ENCODE assay signal across 12 cellular contexts in the genomic region with DNA sequence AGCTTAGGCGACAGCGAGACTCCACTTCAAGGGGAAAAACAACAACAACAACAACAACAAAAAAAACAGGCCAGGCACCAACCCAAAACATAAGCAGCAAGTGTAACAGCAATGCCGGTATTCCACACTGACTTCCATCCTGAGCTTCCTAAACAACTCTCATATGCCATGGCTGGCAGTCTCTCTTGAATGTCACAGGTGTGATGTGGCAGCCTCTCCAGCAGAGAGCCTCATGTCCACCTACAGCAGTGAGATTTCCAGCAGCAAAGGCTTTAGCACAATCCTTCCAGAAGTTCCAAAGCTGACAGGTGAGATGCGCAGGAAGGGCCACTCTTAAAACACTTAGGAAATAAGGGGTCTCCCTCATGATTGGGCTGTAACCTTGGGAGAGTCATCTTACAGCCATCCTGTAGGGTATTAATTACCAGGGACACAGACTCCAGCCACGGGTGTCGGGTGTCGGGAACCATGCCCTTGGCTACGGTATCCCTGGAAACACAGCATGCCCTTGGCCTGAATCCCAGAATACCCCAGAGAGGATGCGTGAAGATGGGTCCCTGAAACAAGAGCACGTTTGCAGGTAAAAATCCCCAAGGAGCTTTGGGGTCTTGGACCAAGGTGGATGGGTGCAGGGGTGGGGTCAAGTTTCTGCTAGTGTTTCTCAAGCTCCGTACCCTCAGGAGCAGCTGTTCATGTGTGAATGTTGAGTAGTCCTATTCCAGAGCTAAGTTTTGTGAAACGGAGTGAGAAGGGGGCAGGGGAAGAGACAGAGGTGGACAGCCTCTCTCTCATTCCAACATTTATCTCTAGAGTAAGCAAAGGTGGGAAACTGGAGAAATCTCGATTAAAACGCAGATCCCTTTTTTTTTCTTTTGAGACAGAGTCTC. TPM values are rescaled to one million over a fixed set of nuclear protein-coding genes. Genes with fewer than 3 reads are reported as not detected.
DNase-seq lines count a peak whose midpoint lies in the region; ATAC-seq and TF ChIP-seq lines count a peak whose summit lies in the region.
"Had no signal": no experiment of that assay in that cellular context is flagged by ENCODE, and none has a peak within 500 bp of the region (broad histone marks: within the 10 kb centered on the region; RNA-seq: fewer than 3 reads in every experiment).

No MANE protein-coding gene starts in this region.

- intact Hi-C loops in mucosa of descending colon (cut with DNase I, micrococcal nuclease) (no loop called here), colonic mucosa (cut with DNase I) (no loop called here)

- H3K4me1 ChIP-seq in mucosa of descending colon (ENCODE audit: low read depth) (peaks cover 4% of the 10 kb centered on the region), colonic mucosa (no peaks in the 10 kb centered on the region)

- H3K36me3 ChIP-seq in WERI-Rb-1 (peaks cover 17% of the 10 kb centered on the region), mucosa of descending colon (ENCODE audit: low read depth) (no peaks in the 10 kb centered on the region), colonic mucosa (no peaks in the 10 kb centered on the region)
- H3K36me3 ChIP-seq: tibial nerve had no signal

- H3K9me3 ChIP-seq in WERI-Rb-1 (ENCODE audit: severe bottlenecking): no peaks in the 10 kb centered on the region
- no peaks in the 10 kb centered on the region for H3K9me3 ChIP-seq in mucosa of descending colon
- no peaks in the 10 kb centered on the region for H3K9me3 ChIP-seq in colonic mucosa
- H3K9me3 ChIP-seq: tibial nerve had no signal

- ATAC-seq in mucosa of descending colon (peak; percentile 73), HG02678 (IDR thresholded peaks at IDR 0.05; ENCODE audit: unreplicated experiment) (no peak), HG03520 (IDR thresholded peaks at IDR 0.05; ENCODE audit: unreplicated experiment) (no peak)
- ATAC-seq: sciatic nerve had no signal

- H3K4me3 ChIP-seq in WERI-Rb-1 (ENCODE audit: low read depth, low read length) (no peak overlapping the region), mucosa of descending colon (no peak overlapping the region), colonic mucosa (no peak overlapping the region)
- H3K4me3 ChIP-seq: tibial nerve had no signal

- DNase-seq in DMS79 treated with DMSO at 0.1 percent for 48 hours (lab: John Stamatoyannopoulos, UW) (peak; percentile 97), NCI-H1105 (lab: John Stamatoyannopoulos, UW) (peak; percentile 94), WERI-Rb-1 (no peak), mucosa of descending colon (no peak), colonic mucosa (no peak), middle frontal gyrus (ENCODE audit: extremely low spot score, low spot score) (no peak)
- DNase-seq: activated CD4-positive, alpha-beta T cell treated with anti-CD3 and anti-CD28 coated beads, Interleukin-2, amount 50 U/mL, for 48 hours had no signal

- TF ChIP-seq CTCF in WERI-Rb-1 (IDR thresholded peaks at IDR 0.05; ENCODE audit: low read depth, low read length): peak; percentile 48
- TF ChIP-seq CTCF in mucosa of descending colon (IDR thresholded peaks at IDR 0.05): no peak
- no peak for TF ChIP-seq CTCF in colonic mucosa (IDR thresholded peaks at IDR 0.05)

- H3K9ac ChIP-seq in colonic mucosa (ENCODE audit: low read depth in 2 of 2, low read length in 2 of 2): no peak overlapping the region

- no peaks in the 10 kb centered on the region for H3K27me3 ChIP-seq in WERI-Rb-1 (ENCODE audit: insufficient read depth, low read depth, severe bottlenecking)
- no peaks in the 10 kb centered on the region for H3K27me3 ChIP-seq in colonic mucosa
- H3K27me3 ChIP-seq: tibial nerve had no signal

- peak overlapping the region; percentile 16 for H3K27ac ChIP-seq in WERI-Rb-1
- H3K27ac ChIP-seq in colonic mucosa: no peak overlapping the region
- H3K27ac ChIP-seq: epithelial cell of prostate, tibial nerve had no signal

RNA-seq across cellular contexts. Expression of a gene that starts 31.4 kb away (rescaled TPM):
- total RNA-seq in mucosa of descending colon (100 to 1,000 TPM; 166 to 275 (median 224) TPM), colonic mucosa (100 to 1,000 TPM; 215 to 226 TPM)

Comparison
In these comparisons a context has a peak if more than half of its experiments do, and no peak if none do; other contexts are left out.
1. DNase-seq: peak in DMS79 treated with DMSO at 0.1 percent for 48 hours (single experiment) and NCI-H1105 (single experiment); none in WERI-Rb-1 (single experiment), mucosa of descending colon (0 of 3), colonic mucosa (single experiment) and middle frontal gyrus (single experiment).